15 cellular contexts compared by ENCODE assay signal in the genomic region with DNA sequence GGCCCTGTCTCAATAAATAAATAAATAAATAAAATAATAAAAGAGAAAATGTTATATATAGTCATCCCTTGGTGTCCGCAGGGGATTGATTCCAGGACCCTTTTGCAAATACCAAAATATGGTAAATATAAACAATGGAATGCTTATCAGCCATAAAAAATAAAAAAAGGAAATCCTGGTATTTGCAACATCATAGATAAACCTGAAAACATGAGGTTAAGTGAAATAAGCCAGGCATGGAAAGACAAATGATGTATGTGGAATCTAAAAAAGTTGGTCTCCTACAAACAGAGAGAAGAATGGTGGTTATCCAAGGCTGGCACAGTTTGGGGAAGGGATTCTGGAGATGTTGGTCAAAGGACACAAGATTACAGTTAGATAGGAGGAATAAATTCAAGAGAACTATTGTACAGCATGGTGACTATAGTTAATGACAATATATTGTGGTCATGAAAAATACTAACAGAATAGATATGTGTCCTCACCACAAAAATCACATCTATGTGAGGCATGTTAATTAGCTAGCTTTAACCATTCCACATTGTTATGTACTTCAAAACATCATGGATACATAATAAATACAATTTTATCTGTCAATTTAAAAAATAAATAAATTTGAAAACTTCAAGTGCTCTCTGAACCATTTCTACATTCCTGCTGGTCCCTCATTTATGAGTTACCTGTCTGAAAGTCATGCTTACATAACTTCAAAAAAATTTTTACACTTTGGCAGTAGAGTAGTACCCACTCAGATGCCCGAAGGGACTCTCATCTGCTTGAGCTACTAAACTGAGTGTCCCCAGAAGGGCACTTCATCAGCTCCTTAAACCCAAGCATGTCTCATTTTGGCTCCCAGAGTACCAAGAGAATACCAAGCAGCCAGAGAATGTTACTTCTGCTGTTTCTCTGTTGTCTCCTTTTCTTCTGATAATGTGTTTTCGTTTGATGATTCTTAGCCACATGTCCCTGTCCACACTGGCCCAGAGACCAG. TPM values are rescaled to one million over a fixed set of nuclear protein-coding genes. Genes with fewer than 3 reads are reported as not detected.
DNase-seq lines count a peak whose midpoint lies in the region; ATAC-seq, FAIRE-seq and TF ChIP-seq lines count a peak whose summit lies in the region.
"Had no signal": no experiment of that assay in that cellular context is flagged by ENCODE, and none has a peak within 500 bp of the region (broad histone marks: within the 10 kb centered on the region; RNA-seq: fewer than 3 reads in every experiment).

No MANE protein-coding gene starts in this region.

- no peak for ATAC-seq in HepG2
- no peak for ATAC-seq in right lobe of liver
- peak; percentile 23 for ATAC-seq in foreskin keratinocyte
- ATAC-seq in upper lobe of right lung, result peak; percentile 88
- no peak for ATAC-seq in GM21786 (IDR thresholded peaks at IDR 0.05; ENCODE audit: unreplicated experiment)
- ATAC-seq: GM23338, Right ventricle myocardium inferior had no signal

- TF ChIP-seq CTCF in HepG2 (CRISPR knock-in tag; IDR thresholded peaks at IDR 0.05) (no peak), right lobe of liver (IDR thresholded peaks at IDR 0.05) (no peak), foreskin keratinocyte (conservative IDR thresholded peaks at IDR 0.05) (no peak), upper lobe of right lung (IDR thresholded peaks at IDR 0.05) (no peak)

- DNase-seq in HepG2 (ENCODE audit: low spot score) (no peak), right lobe of liver (no peak), SW480 (ENCODE audit: low spot score) (peak; percentile 25), foreskin keratinocyte (no peak), upper lobe of right lung (no peak), NCI-H526 treated with DMSO at 0.1 percent for 48 hours (lab: John Stamatoyannopoulos, UW) (no peak), NCI-H1092 (lab: John Stamatoyannopoulos, UW) (no peak)
- DNase-seq: activated naive CD8-positive, alpha-beta T cell treated with anti-CD3 and anti-CD28 coated beads, Interleukin-2, amount 10 ng/mL, durations not matched to agents 7 days and 5 days; KBM-7; NCI-H187; NCI-H774 had no signal

- POLR2A ChIA-PET in HepG2 (lab: Yijun Ruan, JAX), result interaction anchor here (1.0 kb wide), 1 partner anchor 20 kb away, joined by 3 read pairs; no protein-coding TSS in a partner anchor

- WGBS in HepG2 (ENCODE audit: low lambda C conversion rate), result 96% methylated on average over 3 of the region's 3 CpGs
- WGBS in right lobe of liver (ENCODE audit: insufficient coverage, low coverage, low lambda C conversion rate, missing lambda C conversion rate), result 88% methylated on average over 3 of the region's 3 CpGs

- H3K27me3 ChIP-seq in HepG2 (ENCODE audit: control insufficient read depth in 1 of 2, insufficient read depth in 2 of 2, low read length in 2 of 2) (no peaks in the 10 kb centered on the region), right lobe of liver (no peaks in the 10 kb centered on the region), foreskin keratinocyte (no peaks in the 10 kb centered on the region), upper lobe of right lung (no peaks in the 10 kb centered on the region)

- H3K79me2 ChIP-seq in HepG2 (ENCODE audit: insufficient read depth, low read length), result peaks cover 85% of the 10 kb centered on the region

- BruUV-seq in HepG2 (replicated peaks; lab: Mats Ljungman, UMichigan), result no TSS peak

- H3K36me3 ChIP-seq in HepG2 (replicated peaks in 1 of 2; ENCODE audit: control insufficient read depth in 1 of 2, insufficient read depth in 2 of 2, low read length in 2 of 2), result peaks cover 3% of the 10 kb centered on the region in 2 experiments; a peak in 3 of 5 replicates
- H3K36me3 ChIP-seq in right lobe of liver, result no peaks in the 10 kb centered on the region
- H3K36me3 ChIP-seq in upper lobe of right lung, result no peaks in the 10 kb centered on the region

- H3K4me3 ChIP-seq in HepG2 (replicated peaks in 1 of 3; ENCODE audit: insufficient read depth in 1 of 3, low read depth in 2 of 3, low read length in 3 of 3) (no peak overlapping the region), right lobe of liver (no peak overlapping the region), upper lobe of right lung (no peak overlapping the region)
- H3K4me3 ChIP-seq: coronary artery, GM23338 had no signal

- no peak overlapping the region for H2AFZ ChIP-seq in HepG2 (ENCODE audit: low read length)
- H2AFZ ChIP-seq: GM23338 had no signal

- H3K4me1 ChIP-seq in HepG2 (ENCODE audit: insufficient read depth, low read length) (no peaks in the 10 kb centered on the region), right lobe of liver (peaks cover 0 to 8% (median 0%) of the 10 kb centered on the region in 4 donors), foreskin keratinocyte (peaks cover 29% of the 10 kb centered on the region), upper lobe of right lung (peaks cover 38% of the 10 kb centered on the region)

- peak; percentile 8 for FAIRE-seq in HepG2 (lab: Jason Lieb, UNC)

- H3K9me3 ChIP-seq in HepG2 (ENCODE audit: low read length) (peaks cover 19% of the 10 kb centered on the region), right lobe of liver (peaks cover 0 to 4% (median 2%) of the 10 kb centered on the region in 4 donors), upper lobe of right lung (peaks cover 8% of the 10 kb centered on the region)

- intact Hi-C loops in HepG2 (cut with micrococcal nuclease; ENCODE audit: unreplicated experiment), result no loop called here
- intact Hi-C loops in right lobe of liver (cut with DNase I), result no loop called here
- intact Hi-C loops in upper lobe of right lung (cut with DNase I), result no loop called here

- CTCF ChIA-PET in HepG2 (lab: Yijun Ruan, JAX; ENCODE audit: low intra/inter-chr PET ratio, low total read pairs), result no interaction called here

- H3K27ac ChIP-seq in HepG2 (ENCODE audit: extremely low read length, insufficient read depth, low read length) (no peak overlapping the region), right lobe of liver (no peak overlapping the region), foreskin keratinocyte (no peak overlapping the region), upper lobe of right lung (no peak overlapping the region)
- H3K27ac ChIP-seq: coronary artery had no signal

- H4K20me1 ChIP-seq in HepG2 (ENCODE audit: insufficient read depth, low read length), result peaks cover 30% of the 10 kb centered on the region

- TF ChIP-seq POLR2A in HepG2 (IDR thresholded peaks at IDR 0.05; ENCODE audit: insufficient read depth in 1 of 2, low read depth in 2 of 2, low read length in 2 of 2) (no peak), right lobe of liver (IDR thresholded peaks at IDR 0.05) (no peak)

- H3K9ac ChIP-seq in HepG2 (ENCODE audit: insufficient read depth, low read depth, low read length), result no peak overlapping the region

- no peak for TF ChIP-seq EP300 in HepG2 (IDR thresholded peaks at IDR 0.05; ENCODE audit: low read depth in 2 of 2, low read length in 2 of 2)
- TF ChIP-seq EP300 in HepG2 (CRISPR knock-in tag; IDR thresholded peaks at IDR 0.05; ENCODE audit: borderline replicate concordance), result no peak

- TF ChIP-seq RAD21 in HepG2 (CRISPR knock-in tag; IDR thresholded peaks at IDR 0.05), result no peak

- H3K4me2 ChIP-seq in HepG2 (ENCODE audit: low read depth, low read length), result no peak overlapping the region
- H3K4me2 ChIP-seq: GM23338 had no signal

- in situ Hi-C loops in HepG2 (cut with HindIII; ENCODE audit: extremely low pct_ligation_motif_present, low pct_unique_long_range_greater_than_20kb), result no loop called here

TF ChIP-seq in HepG2, 621 proteins besides CTCF, POLR2A, EP300 and RAD21 (continues in another document):
- TF ChIP-seq ZNF776 (CRISPR knock-in tag; IDR thresholded peaks at IDR 0.05) (no peak), RAD51 (IDR thresholded peaks at IDR 0.05; ENCODE audit: borderline replicate concordance) (no peak), ZNF30 (CRISPR knock-in tag; IDR thresholded peaks at IDR 0.05) (no peak)
- TF ChIP-seq, protein P1, sequence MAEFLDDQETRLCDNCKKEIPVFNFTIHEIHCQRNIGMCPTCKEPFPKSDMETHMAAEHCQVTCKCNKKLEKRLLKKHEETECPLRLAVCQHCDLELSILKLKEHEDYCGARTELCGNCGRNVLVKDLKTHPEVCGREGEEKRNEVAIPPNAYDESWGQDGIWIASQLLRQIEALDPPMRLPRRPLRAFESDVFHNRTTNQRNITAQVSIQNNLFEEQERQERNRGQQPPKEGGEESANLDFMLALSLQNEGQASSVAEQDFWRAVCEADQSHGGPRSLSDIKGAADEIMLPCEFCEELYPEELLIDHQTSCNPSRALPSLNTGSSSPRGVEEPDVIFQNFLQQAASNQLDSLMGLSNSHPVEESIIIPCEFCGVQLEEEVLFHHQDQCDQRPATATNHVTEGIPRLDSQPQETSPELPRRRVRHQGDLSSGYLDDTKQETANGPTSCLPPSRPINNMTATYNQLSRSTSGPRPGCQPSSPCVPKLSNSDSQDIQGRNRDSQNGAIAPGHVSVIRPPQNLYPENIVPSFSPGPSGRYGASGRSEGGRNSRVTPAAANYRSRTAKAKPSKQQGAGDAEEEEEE (CRISPR knock-in tag; IDR thresholded peaks at IDR 0.05; ENCODE audit: borderline replicate concordance), result no peak

RNA-seq across cellular contexts. Expression of gene N4BP1, which starts 26.6 kb away (rescaled TPM):
- total RNA-seq in HepG2 (2016; rRNA removed; fragmentation: Illumina TruSeq; extraction: Trizol) (43.9 and 46.5 TPM in 2 replicates), right lobe of liver (10 to 100 TPM; 10.5 to 17.8 (median 12.1) TPM), foreskin keratinocyte (62.6 and 73.0 TPM in 2 replicates), upper lobe of right lung (66.5 TPM)
- total RNA-seq in HepG2 (2016; cell fraction: cytosol; rRNA removed; fragmentation: Illumina TruSeq; extraction: Trizol; ENCODE audit: low read depth), result 30.7 and 33.0 TPM in 2 replicates
- total RNA-seq in HepG2 (2016; cell fraction: insoluble cytoplasmic fraction; rRNA removed; fragmentation: Illumina TruSeq; extraction: Trizol), result 41.9 and 43.3 TPM in 2 replicates
- total RNA-seq in HepG2 (2016; cell fraction: membrane; rRNA removed; fragmentation: Illumina TruSeq; extraction: Trizol), result 52.7 and 60.8 TPM in 2 replicates
- 39.0 and 46.1 TPM in 2 replicates for total RNA-seq in HepG2 (2016; cell fraction: nucleus; rRNA removed; fragmentation: Illumina TruSeq; extraction: Trizol)
- polyA plus RNA-seq in HepG2 (2011; rRNA removed) (19.5 and 21.4 TPM in 2 replicates), foreskin keratinocyte (41.3 and 42.9 TPM in 2 replicates)
- 9.8 and 10.1 TPM in 2 replicates for polyA plus RNA-seq in HepG2 (2011; cell fraction: cytosol; rRNA removed)
- 21.8 and 26.8 TPM in 2 replicates for polyA plus RNA-seq in HepG2 (2011; cell fraction: nucleus; rRNA removed)
- polyA plus RNA-seq in HepG2 (2012), result 20.4 and 24.7 TPM in 2 replicates
- 2.5 and 3.4 TPM in 2 replicates for polyA plus RNA-seq in HepG2 (2016; cell fraction: cytosol; fragmentation: Illumina TruSeq; extraction: Trizol; ENCODE audit: low read depth)
- polyA plus RNA-seq in HepG2 (2016; cell fraction: insoluble cytoplasmic fraction; fragmentation: Illumina TruSeq; extraction: Trizol; ENCODE audit: low read depth), result 37.7 and 43.0 TPM in 2 replicates
- 8.9 and 11.1 TPM in 2 replicates for polyA plus RNA-seq in HepG2 (2016; cell fraction: membrane; fragmentation: Illumina TruSeq; extraction: Trizol; ENCODE audit: low read depth)
- 44.5 and 49.0 TPM in 2 replicates for polyA plus RNA-seq in HepG2 (2016; cell fraction: nucleus; fragmentation: Illumina TruSeq; extraction: Trizol; ENCODE audit: insufficient read depth, low read depth)
- polyA minus RNA-seq in HepG2 (2011; rRNA and poly(A)+ RNA removed; ENCODE audit: low replicate concordance), result 5.4 and 18.1 TPM in 2 replicates
- 24.2 and 26.0 TPM in 2 replicates for polyA minus RNA-seq in HepG2 (2011; cell fraction: cytosol; rRNA and poly(A)+ RNA removed)
- polyA minus RNA-seq in HepG2 (2011; cell fraction: nucleus; rRNA and poly(A)+ RNA removed), result 43.1 and 53.5 TPM in 2 replicates

Comparison
In these comparisons a context has a peak if more than half of its experiments do, and no peak if none do; other contexts are left out.
1. ATAC-seq: peak in foreskin keratinocyte (single experiment) and upper lobe of right lung (single experiment); none in HepG2 (single experiment), right lobe of liver (0 of 4) and GM21786 (single experiment).